In the genomic region with DNA sequence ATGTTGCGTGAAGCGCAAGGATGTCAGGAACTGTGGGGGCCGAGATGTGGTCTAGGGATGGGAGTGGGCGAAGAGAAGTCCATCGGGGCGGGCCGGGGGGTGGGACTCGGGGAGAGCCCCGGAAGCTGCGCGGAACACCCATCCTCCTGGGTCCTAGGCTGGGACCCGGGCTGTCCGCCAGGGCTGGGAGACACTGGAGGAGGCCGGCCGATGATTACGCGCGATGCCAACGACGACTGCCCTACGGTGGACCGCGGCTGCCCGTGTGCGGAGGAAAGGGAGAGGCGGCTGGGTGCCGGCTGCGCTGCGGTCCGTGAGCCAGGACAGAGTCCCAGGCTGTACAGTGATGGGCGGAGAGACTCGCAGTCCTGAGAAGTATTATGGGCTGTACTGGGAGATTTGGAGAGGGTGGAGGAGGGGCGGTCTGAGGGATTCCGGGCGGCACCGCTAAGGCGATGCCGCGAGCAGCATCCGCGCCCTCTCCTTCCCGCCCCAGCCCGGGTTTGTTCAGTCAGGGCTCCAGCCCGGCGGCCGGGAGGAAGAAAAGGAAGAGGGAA, we compare ENCODE assay signal across 8 cellular contexts. TPM values are rescaled to one million over a fixed set of nuclear protein-coding genes. Genes with fewer than 3 reads are reported as not detected.
DNase-seq lines count a peak whose midpoint lies in the region; ATAC-seq and TF ChIP-seq lines count a peak whose summit lies in the region.
"Not testable (repeated sequence)": the region's sequence is repeated elsewhere in the genome, so short reads cannot be mapped to it uniquely, and the experiment has no call there.

No MANE protein-coding gene starts in this region.

- H2AFZ ChIP-seq in mesenchymal stem cell (ENCODE audit: low read depth, low read length), result not testable (repeated sequence)

- H3K36me3 ChIP-seq in CD4-positive, CD25-positive, alpha-beta regulatory T cell (ENCODE audit: control insufficient read depth, insufficient read depth, low read length); NT2/D1 (ENCODE audit: insufficient read depth, insufficient read length, low read length); esophagus squamous epithelium; mesenchymal stem cell (ENCODE audit: control insufficient read depth in 1 of 2, insufficient read depth in 2 of 2, low read depth in 1 of 2, low read length in 2 of 2): not testable (repeated sequence)

- H3K9me3 ChIP-seq in CD4-positive, CD25-positive, alpha-beta regulatory T cell (ENCODE audit: control insufficient read depth in 2 of 2, low read length in 2 of 2); NT2/D1 (ENCODE audit: insufficient read depth, low read length); esophagus squamous epithelium; mesenchymal stem cell (ENCODE audit: control insufficient read depth, low read length): not testable (repeated sequence)

- not testable (repeated sequence) for H2BK12ac ChIP-seq in mesenchymal stem cell (ENCODE audit: low read length in 2 of 2)

- not testable (repeated sequence) for H3K4ac ChIP-seq in mesenchymal stem cell (ENCODE audit: low read depth in 1 of 2, low read length in 2 of 2)

- H3K4me2 ChIP-seq in mesenchymal stem cell (ENCODE audit: low read length, poor library complexity, severe bottlenecking), result not testable (repeated sequence)

- WGBS in esophagus squamous epithelium, 2 donors, result no CpG with 5 or more reads among the region's 46 CpGs
- no CpG with 5 or more reads among the region's 46 CpGs for WGBS in mesenchymal stem cell

- peak overlapping the region in 2 of 4 donors; percentile 44 to 70 for H3K4me3 Mint-ChIP-seq in CD4-positive, CD25-positive, alpha-beta regulatory T cell
- not testable (repeated sequence) for H3K4me3 Mint-ChIP-seq in activated T-helper 17 cell treated with anti-CD3 and anti-CD28 coated beads, Interleukin-2, amount 50 U/mL, for 72 hours

- not testable (repeated sequence) for H2BK5ac ChIP-seq in mesenchymal stem cell (ENCODE audit: low read depth, low read length, poor library complexity, severe bottlenecking)

- not testable (repeated sequence) for H3K36me3 Mint-ChIP-seq in CD4-positive, CD25-positive, alpha-beta regulatory T cell; activated T-helper 17 cell treated with anti-CD3 and anti-CD28 coated beads, Interleukin-2, amount 50 U/mL, for 72 hours (ENCODE audit: low read depth)

- not testable (repeated sequence) for H2BK120ac ChIP-seq in mesenchymal stem cell (ENCODE audit: low read depth, low read length)

- peak in 2 of 3 donors; percentile 2 to 3 for DNase-seq in CD4-positive, CD25-positive, alpha-beta regulatory T cell
- not testable (repeated sequence) for DNase-seq in NT2/D1 (ENCODE audit: low read depth, low spot score); esophagus squamous epithelium (lab: John Stamatoyannopoulos, UW); mesenchymal stem cell
- DNase-seq in stimulated activated CD4-positive, alpha-beta T cell treated with anti-CD3 and anti-CD28 coated beads, Interleukin-4, amount 100 ng/mL, for 1 hour, result peak; percentile 3

- H2AK5ac ChIP-seq in mesenchymal stem cell (ENCODE audit: low read length, severe bottlenecking), result not testable (repeated sequence)

- not testable (repeated sequence) for H3K27me3 Mint-ChIP-seq in CD4-positive, CD25-positive, alpha-beta regulatory T cell; activated T-helper 17 cell treated with anti-CD3 and anti-CD28 coated beads, Interleukin-2, amount 50 U/mL, for 72 hours

- not testable (repeated sequence) for H2BK15ac ChIP-seq in mesenchymal stem cell (ENCODE audit: low read depth, poor library complexity, severe bottlenecking)

- H3K4me3 ChIP-seq in CD4-positive, CD25-positive, alpha-beta regulatory T cell (ENCODE audit: low read depth, low read length), result not testable (repeated sequence)
- H3K4me3 ChIP-seq in NT2/D1 (ENCODE audit: insufficient read length, low read depth) (peak overlapping the region; percentile 50), esophagus squamous epithelium (peak overlapping the region; percentile 23 to 63 (median 42)), mesenchymal stem cell (ENCODE audit: insufficient read depth in 1 of 2, low read depth in 1 of 2, low read length in 2 of 2) (peak overlapping the region; percentile 52 to 56)

- intact Hi-C loops in esophagus squamous epithelium (cut with DNase I), result not testable (repeated sequence)

- H4K8ac ChIP-seq in mesenchymal stem cell (ENCODE audit: low read length), result not testable (repeated sequence)

- H3K4me1 Mint-ChIP-seq in CD4-positive, CD25-positive, alpha-beta regulatory T cell; activated T-helper 17 cell treated with anti-CD3 and anti-CD28 coated beads, Interleukin-2, amount 50 U/mL, for 72 hours: not testable (repeated sequence)

- H3K14ac ChIP-seq in mesenchymal stem cell (ENCODE audit: low read length in 2 of 2), result not testable (repeated sequence)

- not testable (repeated sequence) for H3K27ac Mint-ChIP-seq in CD4-positive, CD25-positive, alpha-beta regulatory T cell; activated T-helper 17 cell treated with anti-CD3 and anti-CD28 coated beads, Interleukin-2, amount 50 U/mL, for 72 hours

- ATAC-seq in CD4-positive, CD25-positive, alpha-beta regulatory T cell (ENCODE audit: low read depth in 2 of 2), result not testable (repeated sequence)
- ATAC-seq in GM21360 (IDR thresholded peaks at IDR 0.05; ENCODE audit: unreplicated experiment) (peak; percentile 4), HG02981 (IDR thresholded peaks at IDR 0.05; ENCODE audit: unreplicated experiment) (peak; percentile 1)
- ATAC-seq in activated T-helper 17 cell treated with anti-CD3 and anti-CD28 coated beads, Interleukin-2, amount 50 U/mL, for 72 hours (replicated peaks), result peak; percentile 8

- H3K18ac ChIP-seq in mesenchymal stem cell (ENCODE audit: low read depth in 1 of 2, low read length in 2 of 2), result not testable (repeated sequence)

- not testable (repeated sequence) for H3K23ac ChIP-seq in mesenchymal stem cell (ENCODE audit: low read length in 2 of 2)

- not testable (repeated sequence) for H3K27ac ChIP-seq in CD4-positive, CD25-positive, alpha-beta regulatory T cell (ENCODE audit: insufficient read depth, low read length, poor library complexity, severe bottlenecking); mesenchymal stem cell (ENCODE audit: low read length, poor library complexity, severe bottlenecking)
- H3K27ac ChIP-seq in esophagus squamous epithelium, result peak overlapping the region; percentile 67 to 83 (median 73)

- H3K9me3 Mint-ChIP-seq in CD4-positive, CD25-positive, alpha-beta regulatory T cell; activated T-helper 17 cell treated with anti-CD3 and anti-CD28 coated beads, Interleukin-2, amount 50 U/mL, for 72 hours: not testable (repeated sequence)

- TF ChIP-seq POLR2A in esophagus squamous epithelium (IDR thresholded peaks at IDR 0.05), result not testable (repeated sequence)

- H3K79me1 ChIP-seq in mesenchymal stem cell (replicated peaks; ENCODE audit: low read length, poor library complexity, severe bottlenecking), result not testable (repeated sequence)

- not testable (repeated sequence) for H3K4me1 ChIP-seq in CD4-positive, CD25-positive, alpha-beta regulatory T cell (ENCODE audit: control insufficient read depth, insufficient read depth, low read length, poor library complexity, severe bottlenecking); NT2/D1 (ENCODE audit: insufficient read depth, insufficient read length); esophagus squamous epithelium; mesenchymal stem cell (ENCODE audit: control insufficient read depth, insufficient read depth, low read depth, low read length)

- H3K9ac ChIP-seq in NT2/D1 (ENCODE audit: insufficient read length, low read depth), result not testable (repeated sequence)
- H3K9ac ChIP-seq in mesenchymal stem cell (ENCODE audit: low read length), result peak overlapping the region; percentile 55

- not testable (repeated sequence) for H4K91ac ChIP-seq in mesenchymal stem cell (ENCODE audit: low read length)

- not testable (repeated sequence) for TF ChIP-seq CTCF in esophagus squamous epithelium (IDR thresholded peaks at IDR 0.05)

- not testable (repeated sequence) for H3K27me3 ChIP-seq in CD4-positive, CD25-positive, alpha-beta regulatory T cell (ENCODE audit: control insufficient read depth, insufficient read depth, low read length); NT2/D1 (ENCODE audit: insufficient read depth, insufficient read length); esophagus squamous epithelium; mesenchymal stem cell (ENCODE audit: control insufficient read depth in 1 of 2, insufficient read depth in 1 of 2, low read length in 2 of 2)

RNA-seq across cellular contexts. Expression of a gene that starts 0.4 kb away (rescaled TPM):
- 36.7 TPM for total RNA-seq in CD4-positive, CD25-positive, alpha-beta regulatory T cell
- 1 to 10 TPM; 1.2 to 3.0 (median 2.1) TPM for polyA plus RNA-seq in CD4-positive, CD25-positive, alpha-beta regulatory T cell
- total RNA-seq in activated T-helper 17 cell treated with anti-CD3 and anti-CD28 coated beads, Interleukin-2, amount 50 U/mL, for 72 hours, result 10 to 100 TPM; 24.1 to 24.4 TPM
- total RNA-seq in esophagus squamous epithelium, result 10 to 100 TPM in 3 of 4 donors, 1 to 10 TPM in 1; 9.1 to 13.7 (median 12.9) TPM
- 17.0 TPM for polyA plus RNA-seq in mesenchymal stem cell (2013, experiment 1 of 2)
- 16.1 TPM for polyA plus RNA-seq in mesenchymal stem cell (2013, experiment 2 of 2)

RNA-seq across cellular contexts. Expression of a gene that starts 1.0 kb away (rescaled TPM):
- not detected for total RNA-seq in CD4-positive, CD25-positive, alpha-beta regulatory T cell
- under 1 TPM in 2 of 4 donors, not detected in 2; 0.38 to 0.47 TPM for polyA plus RNA-seq in CD4-positive, CD25-positive, alpha-beta regulatory T cell
- 10 to 100 TPM; 11.0 to 14.7 TPM for total RNA-seq in activated T-helper 17 cell treated with anti-CD3 and anti-CD28 coated beads, Interleukin-2, amount 50 U/mL, for 72 hours
- 1 to 10 TPM in 1 of 4 donors, under 1 TPM in 3; 0.11 to 2.7 (median 0.56) TPM for total RNA-seq in esophagus squamous epithelium
- 0.46 TPM for polyA plus RNA-seq in mesenchymal stem cell (2013, experiment 1 of 2)
- polyA plus RNA-seq in mesenchymal stem cell (2013, experiment 2 of 2), result 0.52 TPM
